22 cellular contexts compared by ENCODE assay signal in the genomic region with DNA sequence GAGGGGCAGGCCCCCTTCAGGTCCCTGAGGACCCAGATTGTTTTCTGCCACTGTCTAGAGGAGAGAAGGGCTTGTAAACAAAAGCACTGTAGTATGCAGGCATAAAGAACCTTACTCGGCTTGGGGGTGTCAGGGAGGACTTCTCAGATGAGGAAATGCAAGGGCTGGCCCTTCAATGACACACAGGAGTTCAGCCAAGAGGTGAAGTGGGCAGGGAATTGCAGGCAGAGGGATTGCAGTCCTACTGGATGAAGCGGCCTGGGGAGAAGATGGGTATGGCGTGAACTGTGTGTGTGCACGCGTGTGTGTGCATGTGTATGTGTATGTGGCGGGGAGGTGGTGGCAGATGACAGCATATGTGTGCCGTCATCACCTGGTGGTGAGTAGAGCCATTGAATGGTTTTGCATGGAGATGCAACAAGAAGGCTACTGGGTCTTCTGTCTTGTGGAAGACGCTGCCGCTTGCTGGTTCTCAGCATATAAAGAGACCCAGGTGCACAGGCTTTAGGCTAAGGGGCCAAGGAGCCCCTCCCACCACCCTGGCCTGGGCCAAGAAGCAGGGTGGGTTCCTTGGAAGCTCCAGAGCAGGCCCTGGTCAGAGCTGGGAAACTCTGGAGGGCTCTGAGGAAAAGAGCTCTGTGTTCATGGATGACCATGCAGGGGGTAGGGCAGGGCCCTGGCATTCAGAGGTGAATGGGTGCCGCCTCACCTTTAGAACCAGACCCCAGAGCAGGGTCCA. TPM values are rescaled to one million over a fixed set of nuclear protein-coding genes. Genes with fewer than 3 reads are reported as not detected.
DNase-seq lines count a peak whose midpoint lies in the region; ATAC-seq and TF ChIP-seq lines count a peak whose summit lies in the region.
"Had no signal": no experiment of that assay in that cellular context is flagged by ENCODE, and none has a peak within 500 bp of the region (broad histone marks: within the 10 kb centered on the region; RNA-seq: fewer than 3 reads in every experiment).

No MANE protein-coding gene starts in this region.

- no peaks in the 10 kb centered on the region for H3K9me3 Mint-ChIP-seq in activated CD4-positive, alpha-beta memory T cell treated with anti-CD3 and anti-CD28 coated beads for 36 hours
- no peaks in the 10 kb centered on the region for H3K9me3 Mint-ChIP-seq in activated CD4-positive, alpha-beta memory T cell treated with anti-CD3 and anti-CD28 coated beads, Interleukin-2, amount 10 ng/mL, durations not matched to agents 7 days and 5 days
- H3K9me3 Mint-ChIP-seq in activated T-cell treated with anti-CD3 and anti-CD28 coated beads, Interleukin-2, amount 50 U/mL, for 72 hours = no peaks in the 10 kb centered on the region

- H3K4me1 Mint-ChIP-seq in activated CD4-positive, alpha-beta memory T cell treated with anti-CD3 and anti-CD28 coated beads for 36 hours (ENCODE audit: low read depth) = no peaks in the 10 kb centered on the region
- peaks cover 4% of the 10 kb centered on the region for H3K4me1 Mint-ChIP-seq in activated CD4-positive, alpha-beta memory T cell treated with anti-CD3 and anti-CD28 coated beads, Interleukin-2, amount 10 ng/mL, durations not matched to agents 7 days and 5 days
- H3K4me1 Mint-ChIP-seq in activated T-cell treated with anti-CD3 and anti-CD28 coated beads, Interleukin-2, amount 50 U/mL, for 72 hours (ENCODE audit: low read depth) = peaks cover 4% of the 10 kb centered on the region

- H3K9me3 ChIP-seq in mucosa of descending colon (no peaks in the 10 kb centered on the region), thoracic aorta (no peaks in the 10 kb centered on the region)
- H3K9me3 ChIP-seq: tibial nerve had no signal

- intact Hi-C loops in activated CD4-positive, alpha-beta memory T cell treated with anti-CD3 and anti-CD28 coated beads for 36 hours (cut with micrococcal nuclease) = no loop called here
- intact Hi-C loops in mucosa of descending colon (cut with DNase I, micrococcal nuclease) = loop anchor here in 1 of 2 donors (10.0 kb wide), 1 partner anchor 223 kb away; the partner anchor contains the start of gene GNAI3

- no peak overlapping the region for H3K27ac Mint-ChIP-seq in activated CD4-positive, alpha-beta memory T cell treated with anti-CD3 and anti-CD28 coated beads for 36 hours
- no peak overlapping the region for H3K27ac Mint-ChIP-seq in activated CD4-positive, alpha-beta memory T cell treated with anti-CD3 and anti-CD28 coated beads, Interleukin-2, amount 10 ng/mL, durations not matched to agents 7 days and 5 days
- H3K27ac Mint-ChIP-seq in activated T-cell treated with anti-CD3 and anti-CD28 coated beads, Interleukin-2, amount 50 U/mL, for 72 hours = no peak overlapping the region

- H3K27ac ChIP-seq in cingulate gyrus (ENCODE audit: low read depth, low read length) = peak overlapping the region; percentile 79
- H3K27ac ChIP-seq in thoracic aorta = peak overlapping the region; percentile 43 to 63
- H3K27ac ChIP-seq: tibial nerve had no signal

- H3K4me1 ChIP-seq in mucosa of descending colon (ENCODE audit: low read depth) (peaks cover 25% of the 10 kb centered on the region), thoracic aorta (ENCODE audit: control insufficient read depth in 1 of 2, low read depth in 2 of 2) (peaks cover 0 to 59% of the 10 kb centered on the region in 2 donors)

- H3K4me3 Mint-ChIP-seq in activated CD4-positive, alpha-beta memory T cell treated with anti-CD3 and anti-CD28 coated beads for 36 hours = no peak overlapping the region
- H3K4me3 Mint-ChIP-seq in activated CD4-positive, alpha-beta memory T cell treated with anti-CD3 and anti-CD28 coated beads, Interleukin-2, amount 10 ng/mL, durations not matched to agents 7 days and 5 days = no peak overlapping the region
- no peak overlapping the region for H3K4me3 Mint-ChIP-seq in activated T-cell treated with anti-CD3 and anti-CD28 coated beads, Interleukin-2, amount 50 U/mL, for 72 hours

- no peaks in the 10 kb centered on the region for H3K27me3 Mint-ChIP-seq in activated CD4-positive, alpha-beta memory T cell treated with anti-CD3 and anti-CD28 coated beads for 36 hours
- no peaks in the 10 kb centered on the region for H3K27me3 Mint-ChIP-seq in activated CD4-positive, alpha-beta memory T cell treated with anti-CD3 and anti-CD28 coated beads, Interleukin-2, amount 10 ng/mL, durations not matched to agents 7 days and 5 days
- no peaks in the 10 kb centered on the region for H3K27me3 Mint-ChIP-seq in activated T-cell treated with anti-CD3 and anti-CD28 coated beads, Interleukin-2, amount 50 U/mL, for 72 hours (ENCODE audit: low read depth)

- CTCF ChIA-PET in activated CD4-positive, alpha-beta memory T cell treated with anti-CD3 and anti-CD28 coated beads for 36 hours (lab: Charles Lee) = no interaction called here
- CTCF ChIA-PET in activated CD4-positive, alpha-beta memory T cell treated with anti-CD3 and anti-CD28 coated beads, Interleukin-2, amount 10 ng/mL, durations not matched to agents 7 days and 5 days (lab: Charles Lee) = interaction anchor here (27.1 kb wide), 1 partner anchor 214 kb away, joined by 655 read pairs; the partner anchor contains the start of gene AHCYL1

- DNase-seq in activated CD4-positive, alpha-beta memory T cell treated with anti-CD3 and anti-CD28 coated beads for 36 hours = peak; percentile 5
- no peak for DNase-seq in activated CD4-positive, alpha-beta memory T cell treated with anti-CD3 and anti-CD28 coated beads, Interleukin-2, amount 10 ng/mL, durations not matched to agents 7 days and 5 days
- DNase-seq in mucosa of descending colon (peak; percentile 4 to 26 (median 26)), thoracic aorta (ENCODE audit: low spot score) (no peak), AML-193 (lab: John Stamatoyannopoulos, UW) (no peak)
- no peak for DNase-seq in activated T-cell treated with anti-CD3 and anti-CD28 coated beads, Interleukin-2, amount 50 U/mL, for 72 hours
- DNase-seq: activated CD4-positive, alpha-beta T cell treated with anti-CD3 and anti-CD28 coated beads for 4 hours; C1 segment of cervical spinal cord; DMS 273 treated with DMSO at 0.1 percent for 48 hours; GF-D8; kidney glomerular epithelial cell; NCI-H1694 treated with DMSO at 0.1 percent for 48 hours; NCI-H446 treated with DMSO at 0.1 percent for 48 hours; SHP77; stimulated activated CD4-positive, alpha-beta T cell treated with anti-CD3 and anti-CD28 coated beads, Interleukin-4, amount 100 ng/mL, for 24 hours had no signal

- POLR2A ChIA-PET in activated CD4-positive, alpha-beta memory T cell treated with anti-CD3 and anti-CD28 coated beads for 36 hours (lab: Charles Lee) = no interaction called here
- POLR2A ChIA-PET in activated CD4-positive, alpha-beta memory T cell treated with anti-CD3 and anti-CD28 coated beads, Interleukin-2, amount 10 ng/mL, durations not matched to agents 7 days and 5 days (lab: Charles Lee) = no interaction called here

- H3K4me3 ChIP-seq in mucosa of descending colon (no peak overlapping the region), thoracic aorta (no peak overlapping the region)
- H3K4me3 ChIP-seq: tibial nerve had no signal

- H3K36me3 ChIP-seq in mucosa of descending colon (ENCODE audit: low read depth) (no peaks in the 10 kb centered on the region), thoracic aorta (no peaks in the 10 kb centered on the region)
- H3K36me3 ChIP-seq: tibial nerve had no signal

- TF ChIP-seq CTCF in mucosa of descending colon (IDR thresholded peaks at IDR 0.05) (no peak), thoracic aorta (IDR thresholded peaks at IDR 0.05) (no peak)

- no peaks in the 10 kb centered on the region for H3K36me3 Mint-ChIP-seq in activated CD4-positive, alpha-beta memory T cell treated with anti-CD3 and anti-CD28 coated beads for 36 hours
- H3K36me3 Mint-ChIP-seq in activated CD4-positive, alpha-beta memory T cell treated with anti-CD3 and anti-CD28 coated beads, Interleukin-2, amount 10 ng/mL, durations not matched to agents 7 days and 5 days (ENCODE audit: low read depth) = no peaks in the 10 kb centered on the region
- no peaks in the 10 kb centered on the region for H3K36me3 Mint-ChIP-seq in activated T-cell treated with anti-CD3 and anti-CD28 coated beads, Interleukin-2, amount 50 U/mL, for 72 hours (ENCODE audit: insufficient read depth in 2 of 2)

- no peak for ATAC-seq in mucosa of descending colon
- ATAC-seq in thoracic aorta (ENCODE audit: insufficient number of reproducible peaks, low FRiP score, low read depth) = no peak
- ATAC-seq in GM19463 (IDR thresholded peaks at IDR 0.05; ENCODE audit: unreplicated experiment) = no peak
- no peak for ATAC-seq in activated T-cell treated with anti-CD3 and anti-CD28 coated beads, Interleukin-2, amount 50 U/mL, for 72 hours (replicated peaks in 1 of 2)

- no peaks in the 10 kb centered on the region for H3K27me3 ChIP-seq in thoracic aorta (replicated peaks; ENCODE audit: insufficient read depth)
- H3K27me3 ChIP-seq: tibial nerve had no signal

RNA-seq across cellular contexts. Expression of gene EPS8L3, which starts 4.0 kb away (rescaled TPM):
- total RNA-seq in activated CD4-positive, alpha-beta memory T cell treated with anti-CD3 and anti-CD28 coated beads for 36 hours = not detected
- not detected for total RNA-seq in activated CD4-positive, alpha-beta memory T cell treated with anti-CD3 and anti-CD28 coated beads, Interleukin-2, amount 10 ng/mL, durations not matched to agents 7 days and 5 days
- total RNA-seq in mucosa of descending colon (100 to 1,000 TPM; 211 to 539 (median 356) TPM), thoracic aorta (1 to 10 TPM in 1 of 2 donors, not detected in 1; 1.1 TPM)
- not detected for total RNA-seq in activated T-cell treated with anti-CD3 and anti-CD28 coated beads, Interleukin-2, amount 50 U/mL, for 72 hours
- total RNA-seq: MCF 10A; occipital lobe; skeletal muscle tissue; T-helper 2 cell treated with Interferon-gamma antibody and Interleukin-4, amounts not matched to agents 100 ng/mL and 5 ng/mL, for 36 hours; tibial nerve had no signal

RNA-seq across cellular contexts. Expression of gene GSTM3, which starts 26.9 kb away (rescaled TPM):
- total RNA-seq in activated CD4-positive, alpha-beta memory T cell treated with anti-CD3 and anti-CD28 coated beads for 36 hours = 1 to 10 TPM; 1.6 to 2.1 TPM
- total RNA-seq in activated CD4-positive, alpha-beta memory T cell treated with anti-CD3 and anti-CD28 coated beads, Interleukin-2, amount 10 ng/mL, durations not matched to agents 7 days and 5 days = under 1 TPM; 0.23 to 0.95 TPM
- 10 to 100 TPM in 2 of 3 donors, 1 to 10 TPM in 1; 4.9 to 84.8 (median 12.4) TPM for total RNA-seq in mucosa of descending colon
- total RNA-seq in thoracic aorta = 10 to 100 TPM; 33.1 to 68.6 TPM
- 10 to 100 TPM in 1 of 2 donors, 1 to 10 TPM in 1; 8.1 to 13.3 TPM for total RNA-seq in activated T-cell treated with anti-CD3 and anti-CD28 coated beads, Interleukin-2, amount 50 U/mL, for 72 hours
- total RNA-seq: MCF 10A had no signal

RNA-seq across cellular contexts. Expression of gene GSTM5, which starts 55.7 kb away (rescaled TPM):
- total RNA-seq in activated CD4-positive, alpha-beta memory T cell treated with anti-CD3 and anti-CD28 coated beads for 36 hours = not detected
- total RNA-seq in activated CD4-positive, alpha-beta memory T cell treated with anti-CD3 and anti-CD28 coated beads, Interleukin-2, amount 10 ng/mL, durations not matched to agents 7 days and 5 days = not detected
- 1 to 10 TPM; 2.5 to 6.1 (median 4.8) TPM for total RNA-seq in mucosa of descending colon
- 1 to 10 TPM; 2.0 to 6.9 TPM for total RNA-seq in thoracic aorta
- 1 to 10 TPM in 1 of 2 donors, under 1 TPM in 1; 0.81 to 1.0 TPM for total RNA-seq in activated T-cell treated with anti-CD3 and anti-CD28 coated beads, Interleukin-2, amount 50 U/mL, for 72 hours
- total RNA-seq: MCF 10A had no signal

Comparison
In these comparisons a context has a peak if more than half of its experiments do, and no peak if none do; other contexts are left out.
1. DNase-seq: peak in activated CD4-positive, alpha-beta memory T cell treated with anti-CD3 and anti-CD28 coated beads for 36 hours (single experiment) and mucosa of descending colon (3 of 3); none in activated CD4-positive, alpha-beta memory T cell treated with anti-CD3 and anti-CD28 coated beads, Interleukin-2, amount 10 ng/mL, durations not matched to agents 7 days and 5 days (single experiment), thoracic aorta (single experiment), AML-193 (0 of 2) and activated T-cell treated with anti-CD3 and anti-CD28 coated beads, Interleukin-2, amount 50 U/mL, for 72 hours (0 of 2).
2. RNA of gene EPS8L3, which starts 4.0 kb away (total RNA-seq): 211 to 539 TPM in mucosa of descending colon; 1.1 TPM in thoracic aorta, not detected in activated CD4-positive, alpha-beta memory T cell treated with anti-CD3 and anti-CD28 coated beads for 36 hours, not detected in activated CD4-positive, alpha-beta memory T cell treated with anti-CD3 and anti-CD28 coated beads, Interleukin-2, amount 10 ng/mL, durations not matched to agents 7 days and 5 days and not detected in activated T-cell treated with anti-CD3 and anti-CD28 coated beads, Interleukin-2, amount 50 U/mL, for 72 hours; every median in the first group is over 10 times any median in the second.